10 cellular contexts compared by ENCODE assay signal in the genomic region with DNA sequence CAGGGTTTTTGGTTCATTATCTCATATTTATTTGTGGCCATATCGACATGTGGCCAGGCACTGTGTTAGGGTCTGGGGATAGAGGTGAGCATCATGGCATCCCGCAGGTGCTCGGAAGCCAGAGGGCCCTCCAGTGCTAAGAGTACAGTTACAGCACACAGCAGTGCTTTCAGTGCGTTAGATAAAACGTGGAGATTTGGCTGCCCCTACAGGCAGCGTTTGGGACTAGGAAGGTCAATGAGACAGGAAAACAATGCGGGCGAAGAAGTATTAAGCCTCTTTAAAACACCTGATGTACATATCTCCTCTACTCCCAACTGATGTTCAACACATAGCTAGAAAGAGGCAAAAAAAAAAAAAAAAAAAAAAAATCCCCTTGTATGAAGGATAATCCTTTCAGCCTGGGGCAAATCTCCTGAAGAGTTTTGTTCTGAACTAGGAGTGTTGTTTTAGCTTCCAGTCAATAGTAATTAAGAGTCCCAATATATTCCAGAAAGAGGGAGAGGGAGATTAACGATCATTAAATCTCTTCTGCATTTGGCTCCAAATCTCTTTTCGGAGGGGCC.
DNase-seq lines count a peak whose midpoint lies in the region; ATAC-seq, FAIRE-seq and TF ChIP-seq lines count a peak whose summit lies in the region.
"Had no signal": no experiment of that assay in that cellular context is flagged by ENCODE, and none has a peak within 500 bp of the region (broad histone marks: within the 10 kb centered on the region; RNA-seq: fewer than 3 reads in every experiment).

No MANE protein-coding gene starts in this region.

- no peaks in the 10 kb centered on the region for H3K9me3 Mint-ChIP-seq in nephron progenitor cell

- TF ChIP-seq CTCF in D721Med (IDR thresholded peaks at IDR 0.05; ENCODE audit: insufficient read depth, missing control alignments) (peak; percentile 26), dorsolateral prefrontal cortex (IDR thresholded peaks at IDR 0.05 in 54 of 56, conservative IDR thresholded peaks at IDR 0.05 in 2 of 56; ENCODE audit: low read depth in 1 of 56, partially characterized antibody in 56 of 56) (peak in 34 of 56 donors; percentile 2 to 71 (median 30)), nephron progenitor cell (IDR thresholded peaks at IDR 0.05) (no peak), omental fat pad (IDR thresholded peaks at IDR 0.05) (no peak)

- peaks cover 6% of the 10 kb centered on the region for H3K36me3 Mint-ChIP-seq in nephron progenitor cell (ENCODE audit: low read depth)

- peaks cover 5% of the 10 kb centered on the region for H3K27me3 Mint-ChIP-seq in nephron progenitor cell (ENCODE audit: low read depth, poor library complexity)

- H3K27me3 ChIP-seq in dorsolateral prefrontal cortex: no peaks in the 10 kb centered on the region

- peak overlapping the region in 5 of 59 donors; percentile 2 to 24 (median 6) for H3K4me3 ChIP-seq in dorsolateral prefrontal cortex

- peak overlapping the region in 47 of 59 donors; percentile 3 to 73 (median 51) for H3K27ac ChIP-seq in dorsolateral prefrontal cortex

- no peak for TF ChIP-seq POLR2A in GM12891 (IDR thresholded peaks at IDR 0.05; ENCODE audit: low read depth, low read length)

- peaks cover 83% of the 10 kb centered on the region for H3K4me1 Mint-ChIP-seq in nephron progenitor cell

- no peak for FAIRE-seq in D721Med (lab: Jason Lieb, UNC)
- FAIRE-seq in GM12891 (lab: Jason Lieb, UNC): no peak
- FAIRE-seq: islet of Langerhans had no signal

- ATAC-seq in HG02870 (IDR thresholded peaks at IDR 0.05; ENCODE audit: unreplicated experiment) (no peak), omental fat pad (ENCODE audit: low FRiP score) (no peak), GM19035 (IDR thresholded peaks at IDR 0.05; ENCODE audit: unreplicated experiment) (no peak)

- peak overlapping the region; percentile 91 for H3K27ac Mint-ChIP-seq in nephron progenitor cell

- peak overlapping the region; percentile 46 for H3K4me3 Mint-ChIP-seq in nephron progenitor cell

- intact Hi-C loops in dorsolateral prefrontal cortex (cut with DNase I): no loop called here

- DNase-seq in D721Med (ENCODE audit: insufficient read length, low spot score) (no peak), NCI-H2227 (lab: John Stamatoyannopoulos, UW; ENCODE audit: unreplicated experiment) (peak; percentile 68), dorsolateral prefrontal cortex (peak in 1 of 10 donors; percentile 24), nephron progenitor cell (no peak), omental fat pad (ENCODE audit: low spot score) (no peak), GM12891 (ENCODE audit: insufficient read length, low spot score) (no peak)
- DNase-seq: RPMI8226 had no signal

TF ChIP-seq in GM12891, 5 proteins besides CTCF, POLR2A, EP300 and RAD21:
- TF ChIP-seq PAX5 (IDR thresholded peaks at IDR 0.05; ENCODE audit: insufficient read depth, low read length, severe bottlenecking) (no peak), TAF1 (IDR thresholded peaks at IDR 0.05; ENCODE audit: low read depth, low read length) (no peak), POU2F2 (IDR thresholded peaks at IDR 0.05; ENCODE audit: low read depth, low read length) (no peak), SPI1 (IDR thresholded peaks at IDR 0.05; ENCODE audit: low read depth, low read length) (no peak), POLR2AphosphoS5 (IDR thresholded peaks at IDR 0.05; ENCODE audit: low read depth, low read length) (no peak)

Comparison
In these comparisons a context has a peak if more than half of its experiments do, and no peak if none do; other contexts are left out.
1. CTCF ChIP-seq: peak in D721Med (single experiment) and dorsolateral prefrontal cortex (34 of 56); none in nephron progenitor cell (single experiment) and omental fat pad (0 of 3).